ENCODE assay signal across 8 cellular contexts in the genomic region with DNA sequence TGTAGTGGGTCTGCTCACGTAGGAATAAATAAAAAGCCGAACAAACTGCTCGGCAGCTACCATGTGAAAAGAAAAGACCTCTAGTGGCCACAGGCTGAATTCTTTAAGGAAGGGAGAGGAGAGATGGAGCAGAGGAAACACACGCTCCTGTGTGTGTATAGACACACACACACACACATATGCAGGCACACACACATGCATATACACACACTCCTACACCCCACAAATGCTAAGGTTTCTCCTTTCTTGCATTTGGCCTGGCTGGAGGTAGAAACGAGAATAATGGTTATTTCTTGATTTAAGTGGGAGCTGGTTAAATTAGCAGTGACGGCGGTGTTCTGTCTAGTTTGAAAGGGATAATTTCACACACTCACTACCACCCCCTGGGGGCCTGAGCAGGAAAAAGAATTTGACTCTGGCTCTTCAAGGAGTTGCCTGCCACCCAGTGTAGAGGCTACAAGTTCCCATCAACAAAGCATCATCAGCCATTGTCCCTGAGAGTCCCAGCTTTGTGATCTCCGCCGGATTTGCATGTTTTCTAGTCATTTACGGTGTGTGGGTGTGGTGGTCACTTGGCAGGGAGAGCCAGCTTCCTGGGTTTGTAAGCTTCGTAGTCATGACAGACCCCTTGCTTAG. TPM values are rescaled to one million over a fixed set of nuclear protein-coding genes. Genes with fewer than 3 reads are reported as not detected.
A peak's percentile ranks its signal among the peaks of the same experiment; 100 is the strongest.
DNase-seq lines count a peak whose midpoint lies in the region; ATAC-seq and TF ChIP-seq lines count a peak whose summit lies in the region.

A gene (minus strand): TSS at position 78 of the 636 bp plus-strand sequence. CDS start 96,597 bp downstream, outside the sequence.

- peak; percentile 40 to 70 (median 47) for TF ChIP-seq CTCF in body of pancreas (IDR thresholded peaks at IDR 0.05)

- H3K9me3 ChIP-seq in body of pancreas (no peaks in the 10 kb centered on the region), iPS DF 6.9 (ENCODE audit: control insufficient read depth, insufficient read depth, low read length) (no peaks in the 10 kb centered on the region)

- WGBS in body of pancreas, 2 donors, result 11% methylated on average over 11 of the region's 11 CpGs
- no CpG with 5 or more reads among the region's 11 CpGs for WGBS in iPS DF 6.9 (ENCODE audit: insufficient coverage, insufficient read length)

- H3K4me1 ChIP-seq in body of pancreas (no peaks in the 10 kb centered on the region), iPS DF 6.9 (ENCODE audit: control insufficient read depth, insufficient read depth, low read length) (peaks cover 11% of the 10 kb centered on the region)

- H3K27ac ChIP-seq in body of pancreas, result no peak within 1 kb of the TSS
- no peak within 1 kb of the TSS for H3K27ac ChIP-seq in iPS DF 6.9 (ENCODE audit: low read length)

- peak; percentile 49 for ATAC-seq in HG02759 (IDR thresholded peaks at IDR 0.05; ENCODE audit: unreplicated experiment)
- ATAC-seq in body of pancreas, result peak; percentile 83
- ATAC-seq in HG02571 (IDR thresholded peaks at IDR 0.05; ENCODE audit: unreplicated experiment), result no peak

- intact Hi-C loops in body of pancreas (cut with DNase I), result loop anchor here (10.0 kb wide), 1 partner anchor 276 kb away; no protein-coding TSS in a partner anchor

- H3K36me3 ChIP-seq in body of pancreas (replicated peaks in 1 of 2; ENCODE audit: insufficient read depth in 1 of 2, low read depth in 2 of 2) (no peaks in the 10 kb centered on the region), iPS DF 6.9 (ENCODE audit: control insufficient read depth, insufficient read depth, low read length) (no peaks in the 10 kb centered on the region)

- peak; percentile 1 to 5 for DNase-seq in activated CD4-positive, alpha-beta T cell treated with anti-CD3 and anti-CD28 coated beads for 24 hours (ENCODE audit: low read depth in 2 of 2)
- no peak for DNase-seq in activated CD4-positive, alpha-beta T cell treated with anti-CD3 and anti-CD28 coated beads, Interleukin-2, amount 50 U/mL, for 4 hours
- DNase-seq in NCI-H69 (lab: John Stamatoyannopoulos, UW), result peak; percentile 93
- DNase-seq in body of pancreas, result peak; percentile 52 to 74 (median 64)
- peak; percentile 82 for DNase-seq in iPS DF 6.9 (ENCODE audit: low read depth, low spot score)
- peak; percentile 56 for DNase-seq in skeletal muscle cell (ENCODE audit: low read depth)

- no peak for TF ChIP-seq POLR2A in body of pancreas (IDR thresholded peaks at IDR 0.05)

- H3K4me3 ChIP-seq in body of pancreas, result no peak within 1 kb of the TSS
- H3K4me3 ChIP-seq in iPS DF 6.9 (ENCODE audit: low read length), result peak within 1 kb of the TSS; percentile 9; the same call in 1 of the 2 replicates
- H3K4me3 ChIP-seq in skeletal muscle cell (ENCODE audit: low read depth, low read length), result peak within 1 kb of the TSS; percentile 61

- H3K27me3 ChIP-seq in body of pancreas (no peaks in the 10 kb centered on the region), iPS DF 6.9 (ENCODE audit: control insufficient read depth, insufficient read depth, low read length) (peaks cover 9% of the 10 kb centered on the region)

RNA-seq across cellular contexts. Expression of the gene that starts here (rescaled TPM):
- total RNA-seq in body of pancreas, result not detected

Comparison
In these comparisons a context has a peak if more than half of its experiments do, and no peak if none do; other contexts are left out.
1. DNase-seq: peak in activated CD4-positive, alpha-beta T cell treated with anti-CD3 and anti-CD28 coated beads for 24 hours (2 of 2), NCI-H69 (single experiment), iPS DF 6.9 (single experiment) and skeletal muscle cell (single experiment); none in activated CD4-positive, alpha-beta T cell treated with anti-CD3 and anti-CD28 coated beads, Interleukin-2, amount 50 U/mL, for 4 hours (0 of 2).
2. Peak in DNase-seq and ATAC-seq in body of pancreas; RNA of the gene not detected or under 1 TPM.
3. H3K4me3 ChIP-seq: peak in iPS DF 6.9 (single experiment) and skeletal muscle cell (single experiment); none in body of pancreas (0 of 2).